26 cellular contexts compared by ENCODE assay signal in genomic region chr10:30537586-30537985, GRCh38.
DNase-seq lines count a peak whose midpoint lies in the region; ATAC-seq and TF ChIP-seq lines count a peak whose summit lies in the region.
"Had no signal": no experiment of that assay in that cellular context is flagged by ENCODE, and none has a peak within 500 bp of the region (broad histone marks: within the 10 kb centered on the region; RNA-seq: fewer than 3 reads in every experiment).

No MANE protein-coding gene starts in this region.

- ATAC-seq in left lung = no peak
- ATAC-seq in HG02840 (IDR thresholded peaks at IDR 0.05; ENCODE audit: low FRiP score, unreplicated experiment) = no peak
- ATAC-seq: left lobe of liver, SK-N-SH treated with all-trans-retinoic acid at 6 μM for 48 hours had no signal

- peak overlapping the region; percentile 4 to 81 (median 48); a peak in 20 of 22 replicates for H3K4me2 ChIP-seq in BLaER1 treated with 17β-estradiol and CSF1 and Interleukin-3, amounts not matched to agents 10 nM and 100 nM
- no peak overlapping the region for H3K4me2 ChIP-seq in neural progenitor cell
- H3K4me2 ChIP-seq: hepatocyte had no signal

- H3K4me1 Mint-ChIP-seq in neural progenitor cell = peaks cover 18% of the 10 kb centered on the region

- H3K27ac Mint-ChIP-seq in neural progenitor cell = no peak overlapping the region
- H3K27ac Mint-ChIP-seq: activated B cell treated with CpG ODN at 0.5 μM for 24 hours; activated naive CD8-positive, alpha-beta T cell; nephron progenitor cell had no signal

- H3K36me3 Mint-ChIP-seq in neural progenitor cell = no peaks in the 10 kb centered on the region
- H3K36me3 Mint-ChIP-seq: activated naive CD8-positive, alpha-beta T cell had no signal

- no peak overlapping the region for H2AFZ ChIP-seq in neural progenitor cell (replicated peaks)
- H2AFZ ChIP-seq: hepatocyte had no signal

- H3K9me3 Mint-ChIP-seq in neural progenitor cell = no peaks in the 10 kb centered on the region
- H3K9me3 Mint-ChIP-seq: activated B cell treated with CpG ODN at 0.5 μM for 24 hours; central memory CD8-positive, alpha-beta T cell had no signal

- no peaks in the 10 kb centered on the region for H4K20me1 ChIP-seq in BLaER1 treated with 17β-estradiol and CSF1 and Interleukin-3, amounts not matched to agents 10 nM and 100 nM
- H4K20me1 ChIP-seq in neural progenitor cell (ENCODE audit: low read depth) = no peaks in the 10 kb centered on the region

- peak overlapping the region in 4 of 11 experiments; percentile 52 to 68 (median 59); a peak in 7 of 22 replicates for H3K27ac ChIP-seq in BLaER1 treated with 17β-estradiol and CSF1 and Interleukin-3, amounts not matched to agents 10 nM and 100 nM
- H3K27ac ChIP-seq in ascending aorta (peak overlapping the region; percentile 23 to 34), left lung (peak overlapping the region; percentile 43 to 77), spleen (peak overlapping the region; percentile 23 to 84 (median 72)), neural progenitor cell (no peak overlapping the region)
- H3K27ac ChIP-seq: hepatocyte had no signal

- peaks cover 17 to 94% (median 25%) of the 10 kb centered on the region in 10 experiments; a peak in 19 of 20 replicates for H3K4me1 ChIP-seq in BLaER1 treated with 17β-estradiol and CSF1 and Interleukin-3, amounts not matched to agents 10 nM and 100 nM
- no peaks in the 10 kb centered on the region for H3K4me1 ChIP-seq in ascending aorta
- H3K4me1 ChIP-seq in left lung = peaks cover 5 to 86% of the 10 kb centered on the region in 2 donors
- H3K4me1 ChIP-seq in spleen = peaks cover 4 to 84% (median 44%) of the 10 kb centered on the region in 6 donors
- no peaks in the 10 kb centered on the region for H3K4me1 ChIP-seq in neural progenitor cell

- H3K36me3 ChIP-seq in BLaER1 treated with 17β-estradiol and CSF1 and Interleukin-3, amounts not matched to agents 10 nM and 100 nM = no peaks in the 10 kb centered on the region
- H3K36me3 ChIP-seq in ascending aorta (no peaks in the 10 kb centered on the region), left lung (no peaks in the 10 kb centered on the region), spleen (no peaks in the 10 kb centered on the region), neural progenitor cell (no peaks in the 10 kb centered on the region)

- 15 to 40% (median 15%) methylated on average over 2 of the region's 2 CpGs for WGBS in spleen, 5 donors

- H3K4me3 Mint-ChIP-seq in neural progenitor cell = no peak overlapping the region
- H3K4me3 Mint-ChIP-seq: activated B cell treated with CpG ODN at 0.5 μM for 24 hours; activated naive CD8-positive, alpha-beta T cell; central memory CD8-positive, alpha-beta T cell; nephron progenitor cell had no signal

- intact Hi-C loops in ascending aorta (cut with DNase I) = no loop called here
- intact Hi-C loops in left lung (cut with DNase I) = loop anchor here in 1 of 2 donors (10.0 kb wide), 1 partner anchor 123 kb away; no protein-coding TSS in a partner anchor
- intact Hi-C loops in spleen (cut with DNase I; ENCODE audit: low total_unique reads) = loop anchor here (10.0 kb wide), 1 partner anchor 47 kb away; no protein-coding TSS in a partner anchor

- peak overlapping the region in 2 of 11 experiments; percentile 39 to 54; a peak in 3 of 22 replicates for H3K9ac ChIP-seq in BLaER1 treated with 17β-estradiol and CSF1 and Interleukin-3, amounts not matched to agents 10 nM and 100 nM
- H3K9ac ChIP-seq in neural progenitor cell = no peak overlapping the region

- H3K9me3 ChIP-seq in BLaER1 treated with 17β-estradiol and CSF1 and Interleukin-3, amounts not matched to agents 10 nM and 100 nM (replicated peaks in 1 of 11) = no peaks in the 10 kb centered on the region
- no peaks in the 10 kb centered on the region for H3K9me3 ChIP-seq in ascending aorta
- H3K9me3 ChIP-seq in left lung = no peaks in the 10 kb centered on the region
- H3K9me3 ChIP-seq in spleen = no peaks in the 10 kb centered on the region
- H3K9me3 ChIP-seq in neural progenitor cell (ENCODE audit: low read depth) = no peaks in the 10 kb centered on the region

- H3K27me3 ChIP-seq in BLaER1 treated with 17β-estradiol and CSF1 and Interleukin-3, amounts not matched to agents 10 nM and 100 nM = no peaks in the 10 kb centered on the region
- H3K27me3 ChIP-seq in ascending aorta = no peaks in the 10 kb centered on the region
- no peaks in the 10 kb centered on the region for H3K27me3 ChIP-seq in left lung
- H3K27me3 ChIP-seq in spleen (replicated peaks in 1 of 7) = no peaks in the 10 kb centered on the region
- no peaks in the 10 kb centered on the region for H3K27me3 ChIP-seq in neural progenitor cell
- H3K27me3 ChIP-seq: hepatocyte had no signal

- TF ChIP-seq POLR2A in spleen (IDR thresholded peaks at IDR 0.05) = no peak
- no peak for TF ChIP-seq POLR2A in erythroblast (IDR thresholded peaks at IDR 0.05; ENCODE audit: low read length)

- no peak for TF ChIP-seq CTCF in ascending aorta (IDR thresholded peaks at IDR 0.05)
- no peak for TF ChIP-seq CTCF in left lung (IDR thresholded peaks at IDR 0.05)
- no peak for TF ChIP-seq CTCF in spleen (IDR thresholded peaks at IDR 0.05 in 8 of 11, conservative IDR thresholded peaks at IDR 0.05 in 3 of 11)
- no peak for TF ChIP-seq CTCF in neural progenitor cell (IDR thresholded peaks at IDR 0.05)

- DNase-seq in ascending aorta (ENCODE audit: low spot score in 2 of 2) (no peak), left lung (no peak), spleen (no peak), erythroblast (lab: John Stamatoyannopoulos, UW) (no peak), GM19238 (ENCODE audit: insufficient read length, low spot score) (no peak), neural progenitor cell (ENCODE audit: low spot score) (no peak)
- DNase-seq: activated B cell treated with CpG ODN at 0.5 μM for 24 hours; activated CD4-positive, alpha-beta T cell treated with anti-CD3 and anti-CD28 coated beads, Interleukin-2, amount 50 U/mL, for 4 hours; Calu3; DND-41; foreskin fibroblast; GOT3; KG1; MM.1S; NCI-H1436 treated with DMSO at 0.1 percent for 48 hours; NCI-H524; nephron progenitor cell; posterior cingulate gyrus; stimulated activated CD8-positive, alpha-beta memory T cell treated with anti-CD3 and anti-CD28 coated beads, Interleukin-4, amount 100 ng/mL, for 48 hours had no signal

- peak overlapping the region in 1 of 10 experiments; percentile 26; a peak in 1 of 20 replicates for H3K4me3 ChIP-seq in BLaER1 treated with 17β-estradiol and CSF1 and Interleukin-3, amounts not matched to agents 10 nM and 100 nM
- H3K4me3 ChIP-seq in ascending aorta (no peak overlapping the region), left lung (no peak overlapping the region), spleen (no peak overlapping the region), neural progenitor cell (no peak overlapping the region)
- H3K4me3 ChIP-seq: hepatocyte had no signal

- H3K27me3 Mint-ChIP-seq in neural progenitor cell (ENCODE audit: insufficient read depth, low read depth) = peaks cover 3% of the 10 kb centered on the region
- H3K27me3 Mint-ChIP-seq: activated B cell treated with CpG ODN at 0.5 μM for 24 hours; central memory CD8-positive, alpha-beta T cell had no signal

- H3K79me2 ChIP-seq in neural progenitor cell (ENCODE audit: low read depth) = no peaks in the 10 kb centered on the region
- H3K79me2 ChIP-seq: hepatocyte had no signal

- H3F3A ChIP-seq in neural progenitor cell (ENCODE audit: low read depth) = no peaks in the 10 kb centered on the region
